ENCODE assay signal across 18 cellular contexts in the genomic region with DNA sequence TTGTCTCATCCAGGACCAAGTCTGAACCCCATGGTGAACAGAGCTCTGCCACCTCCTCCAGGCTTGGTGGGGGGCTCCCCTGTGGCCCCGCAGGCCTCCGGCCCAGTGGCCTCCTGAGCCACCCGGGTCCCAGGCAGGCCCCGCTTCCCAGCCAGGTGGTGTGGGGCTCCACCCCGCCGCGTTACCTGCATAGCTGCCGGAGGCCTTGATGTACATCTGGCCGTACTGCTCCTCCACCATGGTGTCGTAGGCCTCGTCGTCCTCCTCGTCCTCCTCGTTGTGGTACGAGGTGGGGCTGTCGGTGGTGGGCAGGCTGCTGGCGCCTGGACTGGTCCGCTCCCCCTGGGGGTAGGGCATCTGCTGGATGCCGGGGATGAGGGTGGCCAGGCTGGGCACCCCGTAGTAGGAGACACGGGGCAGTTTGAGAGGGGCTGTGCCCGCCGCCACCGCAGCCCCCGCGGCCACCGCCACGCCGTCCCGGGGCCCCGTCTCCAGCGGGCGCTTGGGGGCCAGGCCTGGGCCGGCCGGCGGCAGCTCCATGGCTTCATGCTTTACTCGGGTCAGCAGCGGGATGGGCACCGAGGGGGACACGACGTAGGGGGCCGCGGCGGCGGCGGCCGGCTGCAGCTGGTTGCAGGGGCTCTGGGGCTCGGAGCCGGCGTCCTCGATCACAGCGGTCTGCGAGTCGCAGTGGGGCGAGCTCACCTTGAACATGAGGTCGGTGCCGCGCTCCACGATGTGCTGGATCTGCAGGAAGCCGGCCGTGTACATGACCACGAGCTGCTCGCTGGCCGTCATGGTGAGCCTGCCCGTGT. TPM values are rescaled to one million over a fixed set of nuclear protein-coding genes. Genes with fewer than 3 reads are reported as not detected.
DNase-seq lines count a peak whose midpoint lies in the region; ATAC-seq, FAIRE-seq and TF ChIP-seq lines count a peak whose summit lies in the region.
"Had no signal": no experiment of that assay in that cellular context is flagged by ENCODE, and none has a peak within 500 bp of the region (broad histone marks: within the 10 kb centered on the region; RNA-seq: fewer than 3 reads in every experiment).

No MANE protein-coding gene starts in this region.

- TF ChIP-seq RAD21 in A549 (conservative IDR thresholded peaks at IDR 0.05 in 1 of 2, IDR thresholded peaks at IDR 0.05 in 1 of 2) = no peak

- H3K27ac Mint-ChIP-seq in mesothelial cell of epicardium = no peak overlapping the region
- H3K27ac Mint-ChIP-seq: stimulated activated memory B cell treated with anti-CD40 and anti-IgM and Interleukin-4, amounts not matched to agents 10 μg/mL and 1 μg/mL and 100 μg/mL, for 72 hours had no signal

- no peaks in the 10 kb centered on the region for H3K9me3 ChIP-seq in A549
- H3K9me3 ChIP-seq: adrenal gland, colonic mucosa, ovary had no signal

- no peak overlapping the region; the same call in 2 of the 3 replicates for H3K4me3 ChIP-seq in A549
- peak overlapping the region; percentile 56 for H3K4me3 ChIP-seq in astrocyte of the cerebellum (ENCODE audit: low read depth, low read length)
- H3K4me3 ChIP-seq: adrenal gland had no signal

- H3K4me2 ChIP-seq in A549 = peak overlapping the region; percentile 98

- ATAC-seq in A549 = no peak
- ATAC-seq: stimulated activated memory B cell treated with anti-CD40 and anti-IgM and Interleukin-4, amounts not matched to agents 10 μg/mL and 1 μg/mL and 100 μg/mL, for 72 hours had no signal

- POLR2A ChIA-PET in A549 (lab: Yijun Ruan, JAX) = no interaction called here

- in situ Hi-C loops in GM13976 (cut with MboI; ENCODE audit: low sequenced_read_pairs, unreplicated experiment) = no loop called here
- in situ Hi-C loops in astrocyte of the cerebellum (cut with HindIII; ENCODE audit: low sequenced_read_pairs) = no loop called here

- peak overlapping the region; percentile 99; a peak in 3 of 6 replicates for H3K27ac ChIP-seq in A549
- H3K27ac ChIP-seq: adrenal gland, colonic mucosa had no signal

- H3K9me3 Mint-ChIP-seq in mesothelial cell of epicardium = no peaks in the 10 kb centered on the region
- H3K9me3 Mint-ChIP-seq: stimulated activated memory B cell treated with anti-CD40 and anti-IgM and Interleukin-4, amounts not matched to agents 10 μg/mL and 1 μg/mL and 100 μg/mL, for 72 hours had no signal

- no peak for TF ChIP-seq POLR2A in A549 (IDR thresholded peaks at IDR 0.05; ENCODE audit: low read length)

- TF ChIP-seq EP300 in A549 (IDR thresholded peaks at IDR 0.05) = no peak

- WGBS in A549 (ENCODE audit: missing lambda C conversion rate) = 99% methylated on average over 30 of the region's 65 CpGs

- peaks cover 56% of the 10 kb centered on the region for H3K4me1 ChIP-seq in A549

- H3K4me3 Mint-ChIP-seq in mesothelial cell of epicardium = peak overlapping the region; percentile 52
- H3K4me3 Mint-ChIP-seq: stimulated activated memory B cell treated with anti-CD40 and anti-IgM and Interleukin-4, amounts not matched to agents 10 μg/mL and 1 μg/mL and 100 μg/mL, for 72 hours had no signal

- H3K4me1 Mint-ChIP-seq in mesothelial cell of epicardium = peaks cover 22% of the 10 kb centered on the region
- H3K4me1 Mint-ChIP-seq: stimulated activated memory B cell treated with anti-CD40 and anti-IgM and Interleukin-4, amounts not matched to agents 10 μg/mL and 1 μg/mL and 100 μg/mL, for 72 hours had no signal

- DNase-seq in A549 (ENCODE audit: low read depth in 1 of 2, low spot score in 1 of 2) (no peak), GM13976 (ENCODE audit: low spot score) (peak; percentile 23), astrocyte of the cerebellum (ENCODE audit: low read depth) (no peak), mesothelial cell of epicardium (ENCODE audit: low spot score in 2 of 2, unreplicated experiment in 2 of 2) (no peak), activated gamma-delta T cell treated with Interleukin-2 at 50 U/mL for 16 hours (no peak), H4 (ENCODE audit: low spot score) (no peak), NCI-H2081 (lab: John Stamatoyannopoulos, UW) (no peak), C1 segment of cervical spinal cord (lab: John Stamatoyannopoulos, UW) (no peak)
- DNase-seq: activated CD4-positive, alpha-beta T cell treated with anti-CD3 and anti-CD28 coated beads, Interleukin-2, amount 50 U/mL, for 4 hours; activated T-cell treated with anti-CD3 and anti-CD28 coated beads, Interleukin-2, amount 50 U/mL, for 48 hours; colonic mucosa; erythroblast; NCI-H2029; OCI-M1 had no signal

- CTCF ChIA-PET in A549 (lab: Yijun Ruan, JAX) = interaction anchor here (0.9 to 6.3 kb wide), 2 partner anchors 9 to 82 kb away, joined by 4 to 44 read pairs; no protein-coding TSS in a partner anchor

- H3K36me3 Mint-ChIP-seq in mesothelial cell of epicardium = no peaks in the 10 kb centered on the region
- H3K36me3 Mint-ChIP-seq: stimulated activated memory B cell treated with anti-CD40 and anti-IgM and Interleukin-4, amounts not matched to agents 10 μg/mL and 1 μg/mL and 100 μg/mL, for 72 hours had no signal

- FAIRE-seq in A549 (lab: Jason Lieb, UNC) = no peak
- FAIRE-seq: TTC549 had no signal

- no peaks in the 10 kb centered on the region for H3K27me3 Mint-ChIP-seq in mesothelial cell of epicardium (ENCODE audit: low read depth)

- TF ChIP-seq CTCF in A549 (IDR thresholded peaks at IDR 0.05) = no peak
- no peak for TF ChIP-seq CTCF in GM13976 (IDR thresholded peaks at IDR 0.05; ENCODE audit: borderline replicate concordance, control extremely low read depth, extremely low read depth, insufficient read depth, missing control alignments)
- no peak for TF ChIP-seq CTCF in astrocyte of the cerebellum (IDR thresholded peaks at IDR 0.05; ENCODE audit: low read depth, low read length, missing control alignments)
- no peak for TF ChIP-seq CTCF in mesothelial cell of epicardium (IDR thresholded peaks at IDR 0.05; ENCODE audit: unreplicated experiment)

TF ChIP-seq in A549, 52 proteins besides CTCF, POLR2A, EP300 and RAD21:
- TF ChIP-seq HEYL (CRISPR knock-in tag; IDR thresholded peaks at IDR 0.05) = no peak
- no peak for TF ChIP-seq CEBPB (IDR thresholded peaks at IDR 0.05)
- no peak for TF ChIP-seq RARB (CRISPR knock-in tag; IDR thresholded peaks at IDR 0.05)
- no peak for TF ChIP-seq USF2 (IDR thresholded peaks at IDR 0.05)
- TF ChIP-seq CHD4 (IDR thresholded peaks at IDR 0.05; ENCODE audit: borderline replicate concordance) = no peak
- no peak for TF ChIP-seq NPAS2 (CRISPR knock-in tag; IDR thresholded peaks at IDR 0.05; ENCODE audit: borderline replicate concordance)
- TF ChIP-seq HMGXB4 (CRISPR knock-in tag; IDR thresholded peaks at IDR 0.05; ENCODE audit: borderline replicate concordance) = no peak
- no peak for TF ChIP-seq EHMT2 (IDR thresholded peaks at IDR 0.05; ENCODE audit: low read depth)
- TF ChIP-seq HDAC2 (IDR thresholded peaks at IDR 0.05) = no peak
TF ChIP-seq in A549: peak in this region for 0.

RNA-seq across cellular contexts. Expression of gene NACC2, which starts 45.4 kb away (rescaled TPM):
- polyA plus RNA-seq in A549 (2011; rRNA removed) = 12.7 and 16.1 TPM in 2 replicates
- polyA plus RNA-seq in A549 (2012; cell fraction: cytosol; rRNA removed) = 24.7 and 31.7 TPM in 2 replicates
- polyA plus RNA-seq in A549 (2012; cell fraction: nucleus; rRNA removed) = 60.5 and 64.5 TPM in 2 replicates
- polyA plus RNA-seq in A549 (2017; fragmentation: RNase III; extraction: RNeasy Plus Mini Kit Qiagen cat#74134 plus additional on column Dnase treatment) = 28.4 to 29.5 TPM (median 29.2 TPM) in 3 replicates
- polyA minus RNA-seq in A549 (2011; rRNA and poly(A)+ RNA removed) = 16.6 and 18.9 TPM in 2 replicates
- total RNA-seq in mesothelial cell of epicardium = 18.4 to 20.0 TPM (median 19.1 TPM) in 3 replicates
- total RNA-seq in H4 (2014; rRNA removed; shearing (Covaris generic)) = 5.6 and 6.0 TPM in 2 replicates
